ENCODE assay signal across 1 cellular context in genomic region chr1:247552231-247552630, GRCh38.
TF ChIP-seq lines count a peak whose summit lies in the region.

No MANE protein-coding gene starts in this region.

TF ChIP-seq in SK-N-SH, 30 proteins besides CTCF, POLR2A, EP300 and RAD21 (continued from another document):
- TF ChIP-seq USF1 (IDR thresholded peaks at IDR 0.05; ENCODE audit: borderline replicate concordance, low read depth) (no peak), ELF1 (IDR thresholded peaks at IDR 0.05) (no peak)
